1 cellular context compared by ENCODE assay signal in genomic region chr15:41495736-41496599, GRCh38.
TF ChIP-seq lines count a peak whose summit lies in the region.

No MANE protein-coding gene starts in this region.

TF ChIP-seq in HepG2, 621 proteins besides CTCF, POLR2A, EP300 and RAD21 (continued from another document and continues in another):
- peak; percentile 78; the same call in 1 of the 2 replicates for TF ChIP-seq BCL3 (CRISPR knock-in tag; IDR thresholded peaks at IDR 0.05)
- peak; percentile 100 for TF ChIP-seq UBTF (CRISPR knock-in tag; IDR thresholded peaks at IDR 0.05)
- TF ChIP-seq ZNF546 (CRISPR knock-in tag; conservative IDR thresholded peaks at IDR 0.05), result no peak
- TF ChIP-seq ZNF121 (CRISPR knock-in tag; IDR thresholded peaks at IDR 0.05), result peak; percentile 68
- TF ChIP-seq IKZF5 (CRISPR knock-in tag; IDR thresholded peaks at IDR 0.05), result peak; percentile 88
- no peak for TF ChIP-seq NR3C1 (CRISPR knock-in tag; IDR thresholded peaks at IDR 0.05)
- no peak for TF ChIP-seq ZNF260 (CRISPR knock-in tag; IDR thresholded peaks at IDR 0.05; ENCODE audit: borderline replicate concordance, low read depth)
- 0 out of 2 replicates have a peak, but pooled peaks have one; percentile 51 for TF ChIP-seq ZFP37 (CRISPR knock-in tag; IDR thresholded peaks at IDR 0.05; ENCODE audit: borderline replicate concordance)
- TF ChIP-seq ZNF660 (CRISPR knock-in tag; IDR thresholded peaks at IDR 0.05; ENCODE audit: borderline replicate concordance, low read depth), result no peak
- no peak for TF ChIP-seq ZNF678 (CRISPR knock-in tag; IDR thresholded peaks at IDR 0.05)
- TF ChIP-seq CSRNP2 (CRISPR knock-in tag; conservative IDR thresholded peaks at IDR 0.05; ENCODE audit: low read depth), result no peak
- TF ChIP-seq ZFP1 (CRISPR knock-in tag; IDR thresholded peaks at IDR 0.05), result peak; percentile 44; the same call in 1 of the 2 replicates
- TF ChIP-seq SNAI1 (CRISPR knock-in tag; IDR thresholded peaks at IDR 0.05; ENCODE audit: borderline replicate concordance), result peak; percentile 89
- TF ChIP-seq PCBP2 (optimal IDR thresholded peaks at IDR 0.05; ENCODE audit: low read depth, low read length, poor library complexity, severe bottlenecking), result no peak
- peak; percentile 15; the same call in 1 of the 2 replicates for TF ChIP-seq CEBPG (CRISPR knock-in tag; IDR thresholded peaks at IDR 0.05)
- 0 out of 2 replicates have a peak, but pooled peaks have one; percentile 42 for TF ChIP-seq ELF4 (CRISPR knock-in tag; IDR thresholded peaks at IDR 0.05; ENCODE audit: borderline replicate concordance)
- TF ChIP-seq SMARCE1 (IDR thresholded peaks at IDR 0.05; ENCODE audit: borderline replicate concordance), result no peak
- peak; percentile 73; the same call in 1 of the 2 replicates for TF ChIP-seq ZNF607 (CRISPR knock-in tag; IDR thresholded peaks at IDR 0.05; ENCODE audit: borderline replicate concordance)
- TF ChIP-seq DR1 (CRISPR knock-in tag; IDR thresholded peaks at IDR 0.05), result peak; percentile 77
- no peak for TF ChIP-seq ZNF550 (CRISPR knock-in tag; IDR thresholded peaks at IDR 0.05; ENCODE audit: borderline replicate concordance)
- TF ChIP-seq ZNF83 (CRISPR knock-in tag; IDR thresholded peaks at IDR 0.05; ENCODE audit: borderline replicate concordance), result no peak; the same call in 1 of the 2 replicates
- TF ChIP-seq SRSF4 (IDR thresholded peaks at IDR 0.05; ENCODE audit: low read depth, low read length, poor library complexity, severe bottlenecking), result no peak
- peak; percentile 89 for TF ChIP-seq POGK (CRISPR knock-in tag; conservative IDR thresholded peaks at IDR 0.05)
- TF ChIP-seq ZBTB46 (CRISPR knock-in tag; IDR thresholded peaks at IDR 0.05; ENCODE audit: borderline replicate concordance), result no peak
- TF ChIP-seq ZNF337 (CRISPR knock-in tag; IDR thresholded peaks at IDR 0.05; ENCODE audit: borderline replicate concordance, low read depth), result 0 out of 2 replicates have a peak, but pooled peaks have one; percentile 67
- no peak for TF ChIP-seq CENPT (CRISPR knock-in tag; IDR thresholded peaks at IDR 0.05; ENCODE audit: low read depth)
- TF ChIP-seq KIAA2018 (CRISPR knock-in tag; IDR thresholded peaks at IDR 0.05; ENCODE audit: borderline replicate concordance), result no peak
- TF ChIP-seq ZNF883 (CRISPR knock-in tag; IDR thresholded peaks at IDR 0.05; ENCODE audit: not compliant biosample characterization), result peak; percentile 47
- no peak for TF ChIP-seq ZNF44 (CRISPR knock-in tag; IDR thresholded peaks at IDR 0.05)
- no peak; the same call in 1 of the 2 replicates for TF ChIP-seq ZNF775 (CRISPR knock-in tag; IDR thresholded peaks at IDR 0.05; ENCODE audit: borderline replicate concordance)
- TF ChIP-seq ZFP82 (CRISPR knock-in tag; IDR thresholded peaks at IDR 0.05; ENCODE audit: borderline replicate concordance), result no peak; the same call in 1 of the 2 replicates
- peak; percentile 74; the same call in 1 of the 2 replicates for TF ChIP-seq ZNF513 (CRISPR knock-in tag; conservative IDR thresholded peaks at IDR 0.05)
- TF ChIP-seq TBX3 (IDR thresholded peaks at IDR 0.05; ENCODE audit: borderline replicate concordance), result 0 out of 2 replicates have a peak, but pooled peaks have one; percentile 7
- TF ChIP-seq ZNF431 (CRISPR knock-in tag; IDR thresholded peaks at IDR 0.05; ENCODE audit: borderline replicate concordance, low read depth), result peak; percentile 66; the same call in 1 of the 2 replicates
- no peak for TF ChIP-seq EHMT2 (IDR thresholded peaks at IDR 0.05; ENCODE audit: borderline replicate concordance, low read depth, low read length)
- TF ChIP-seq MLLT10 (CRISPR knock-in tag; IDR thresholded peaks at IDR 0.05), result no peak
- peak; percentile 32 for TF ChIP-seq SRSF1 (optimal IDR thresholded peaks at IDR 0.05; ENCODE audit: low read depth, low read length)
- peak; percentile 60; the same call in 1 of the 2 replicates for TF ChIP-seq ZNF790 (CRISPR knock-in tag; IDR thresholded peaks at IDR 0.05; ENCODE audit: borderline replicate concordance)
- no peak for TF ChIP-seq SNAPC2 (CRISPR knock-in tag; IDR thresholded peaks at IDR 0.05)
